8 cellular contexts compared by ENCODE assay signal in the genomic region with DNA sequence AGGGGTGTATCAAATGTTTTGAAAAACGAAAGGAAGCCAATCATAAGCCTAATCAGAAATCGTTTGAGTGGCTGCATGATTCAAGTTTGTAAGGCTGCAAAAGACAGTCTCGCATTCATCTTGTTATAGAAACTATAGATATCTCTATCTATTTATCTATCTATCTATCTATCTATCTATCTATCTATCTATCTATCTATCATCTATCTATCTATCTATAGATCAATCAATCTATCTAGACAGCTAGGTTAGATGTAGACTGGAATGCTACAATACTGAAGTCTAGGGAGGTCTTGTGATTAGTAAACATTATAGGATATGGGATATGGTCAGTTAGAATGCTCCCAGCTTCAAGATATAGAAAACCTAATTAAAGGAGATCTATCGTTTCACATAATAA.
"Had no signal": no experiment of that assay in that cellular context is flagged by ENCODE, and none has a peak within 500 bp of the region (broad histone marks: within the 10 kb centered on the region; RNA-seq: fewer than 3 reads in every experiment).

No MANE protein-coding gene starts in this region.

- H3K4me3 ChIP-seq: GM12878 had no signal

- DNase-seq: GDM1, GF-D8 had no signal

- FAIRE-seq: G401.6, GM12878, GM12891, GM12892, GM18507, GM19239 had no signal

- ATAC-seq: GM12878 had no signal
